ENCODE assay signal across 10 cellular contexts in genomic region chr15:59751552-59752413, GRCh38.
DNase-seq lines count a peak whose midpoint lies in the region; ATAC-seq, FAIRE-seq and TF ChIP-seq lines count a peak whose summit lies in the region.
"Had no signal": no experiment of that assay in that cellular context is flagged by ENCODE, and none has a peak within 500 bp of the region (broad histone marks: within the 10 kb centered on the region; RNA-seq: fewer than 3 reads in every experiment).

No MANE protein-coding gene starts in this region.

- no peaks in the 10 kb centered on the region for H3K9me2 ChIP-seq in OCI-LY7 (ENCODE audit: insufficient read depth, low read length)

- CTCF ChIA-PET in OCI-LY7 (lab: Charles Lee; ENCODE audit: unreplicated experiment) = no interaction called here

- H3K4me1 ChIP-seq in cardiac muscle cell (ENCODE audit: low read depth) = no peaks in the 10 kb centered on the region
- no peaks in the 10 kb centered on the region for H3K4me1 ChIP-seq in right atrium auricular region
- H3K4me1 ChIP-seq in OCI-LY7 (ENCODE audit: insufficient read depth, low read length, poor library complexity, severe bottlenecking) = no peaks in the 10 kb centered on the region
- no peaks in the 10 kb centered on the region for H3K4me1 ChIP-seq in gastroesophageal sphincter

- H3K9me3 ChIP-seq in cardiac muscle cell (ENCODE audit: low read depth) = no peaks in the 10 kb centered on the region
- no peaks in the 10 kb centered on the region for H3K9me3 ChIP-seq in right atrium auricular region
- no peaks in the 10 kb centered on the region for H3K9me3 ChIP-seq in OCI-LY7 (ENCODE audit: low read length)
- H3K9me3 ChIP-seq in gastroesophageal sphincter = no peaks in the 10 kb centered on the region

- peak; percentile 90 for FAIRE-seq in urothelium cell line (lab: Jason Lieb, UNC)

- TF ChIP-seq POLR2A in gastroesophageal sphincter (IDR thresholded peaks at IDR 0.05) = no peak

- DNase-seq in cardiac muscle cell (ENCODE audit: low read depth in 1 of 2, low spot score in 1 of 2) (peak; percentile 8 to 44), right atrium auricular region (ENCODE audit: low spot score) (no peak), OCI-LY7 (ENCODE audit: low spot score) (peak; percentile 11), urothelium cell line (ENCODE audit: low spot score) (peak; percentile 63), foreskin fibroblast (no peak)
- DNase-seq: activated CD8-positive, alpha-beta memory T cell treated with anti-CD3 and anti-CD28 coated beads, Interleukin-2, amount 50 U/mL, for 4 hours; GF-D8 had no signal

- no peak for TF ChIP-seq EP300 in gastroesophageal sphincter (IDR thresholded peaks at IDR 0.05)

- no TSS peak for BruUV-seq in OCI-LY7 (replicated peaks; lab: Mats Ljungman, UMichigan)

- no peaks in the 10 kb centered on the region for H4K20me1 ChIP-seq in OCI-LY7 (ENCODE audit: insufficient read depth, low read length)

- H3K27me3 ChIP-seq in cardiac muscle cell (no peaks in the 10 kb centered on the region), right atrium auricular region (no peaks in the 10 kb centered on the region), gastroesophageal sphincter (peaks cover 30% of the 10 kb centered on the region)

- H3K4me2 ChIP-seq in OCI-LY7 (ENCODE audit: low read length) = no peak overlapping the region

- H3K36me3 ChIP-seq in cardiac muscle cell (no peaks in the 10 kb centered on the region), right atrium auricular region (no peaks in the 10 kb centered on the region), OCI-LY7 (ENCODE audit: insufficient read depth, low read length) (no peaks in the 10 kb centered on the region), gastroesophageal sphincter (no peaks in the 10 kb centered on the region)

- intact Hi-C loops in OCI-LY7 (cut with micrococcal nuclease; ENCODE audit: unreplicated experiment) = loop anchor here (1.0 kb wide), 1 partner anchor 37 kb away; no protein-coding TSS in a partner anchor

- H3K79me2 ChIP-seq in OCI-LY7 (ENCODE audit: insufficient read depth, low read depth, low read length) = no peaks in the 10 kb centered on the region

- TF ChIP-seq CTCF in cardiac muscle cell (IDR thresholded peaks at IDR 0.05; ENCODE audit: low read depth, low read length) = peak; percentile 8
- TF ChIP-seq CTCF in right atrium auricular region (IDR thresholded peaks at IDR 0.05) = peak in 1 of 2 donors; percentile 22
- TF ChIP-seq CTCF in OCI-LY7 (conservative IDR thresholded peaks at IDR 0.05; ENCODE audit: low read length) = peak; percentile 57
- no peak for TF ChIP-seq CTCF in foreskin fibroblast (IDR thresholded peaks at IDR 0.05; ENCODE audit: low read depth, low read length)
- peak in 1 of 4 experiments; percentile 9 for TF ChIP-seq CTCF in gastroesophageal sphincter (IDR thresholded peaks at IDR 0.05)

- POLR2A ChIA-PET in OCI-LY7 (lab: Charles Lee) = no interaction called here

- H3K4me3 ChIP-seq in cardiac muscle cell = no peak overlapping the region
- H3K4me3 ChIP-seq in right atrium auricular region = no peak overlapping the region
- H3K4me3 ChIP-seq in OCI-LY7 (ENCODE audit: low read depth, low read length, poor library complexity, severe bottlenecking) = no peak overlapping the region
- H3K4me3 ChIP-seq in foreskin fibroblast (ENCODE audit: low read depth in 1 of 2, low read length in 2 of 2) = no peak overlapping the region
- H3K4me3 ChIP-seq in gastroesophageal sphincter = no peak overlapping the region

- 33 to 43% methylated on average over 3 to 5 of the region's 7 CpGs for WGBS in gastroesophageal sphincter (ENCODE audit: low coverage in 1 of 2), 2 donors

- H3K27ac ChIP-seq in cardiac muscle cell = no peak overlapping the region
- no peak overlapping the region for H3K27ac ChIP-seq in right atrium auricular region
- no peak overlapping the region for H3K27ac ChIP-seq in OCI-LY7 (ENCODE audit: low read depth, low read length, poor library complexity, severe bottlenecking)
- no peak overlapping the region for H3K27ac ChIP-seq in gastroesophageal sphincter

- no peak overlapping the region for H2AFZ ChIP-seq in OCI-LY7 (ENCODE audit: low read length)

- ATAC-seq in esophagus mucosa (peak; percentile 58), GM21529 (IDR thresholded peaks at IDR 0.05; ENCODE audit: unreplicated experiment) (no peak), gastroesophageal sphincter (no peak)

Comparison
In these comparisons a context has a peak if more than half of its experiments do, and no peak if none do; other contexts are left out.
1. DNase-seq: peak in cardiac muscle cell (2 of 2), OCI-LY7 (single experiment) and urothelium cell line (single experiment); none in right atrium auricular region (single experiment) and foreskin fibroblast (0 of 2).